In genomic region chr17:35577826-35578194, GRCh38 we compare ENCODE assay signal across 8 cellular contexts. TPM values are rescaled to one million over a fixed set of nuclear protein-coding genes. Genes with fewer than 3 reads are reported as not detected.
DNase-seq lines count a peak whose midpoint lies in the region; ATAC-seq, FAIRE-seq and TF ChIP-seq lines count a peak whose summit lies in the region.

No MANE protein-coding gene starts in this region.

- no peaks in the 10 kb centered on the region for H3K9me3 Mint-ChIP-seq in astrocyte (ENCODE audit: unreplicated experiment)

- no peaks in the 10 kb centered on the region for H4K20me1 ChIP-seq in astrocyte (ENCODE audit: insufficient read depth, low read length)

- ATAC-seq in GM18502 (IDR thresholded peaks at IDR 0.05; ENCODE audit: poor library complexity, unreplicated experiment), result no peak

- no peaks in the 10 kb centered on the region for H3K9me3 ChIP-seq in HUES48 (ENCODE audit: control insufficient read depth, insufficient read depth, low read length)
- H3K9me3 ChIP-seq in astrocyte (ENCODE audit: insufficient read depth, low read depth, low read length), result no peaks in the 10 kb centered on the region
- no peaks in the 10 kb centered on the region for H3K9me3 ChIP-seq in subcutaneous abdominal adipose tissue (ENCODE audit: control insufficient read depth in 5 of 5, low read length in 5 of 5)

- H3K4me2 ChIP-seq in astrocyte (ENCODE audit: low read length), result peak overlapping the region; percentile 98

- no peaks in the 10 kb centered on the region for H3K27me3 ChIP-seq in HUES48 (ENCODE audit: control insufficient read depth, insufficient read depth, low read length)
- no peaks in the 10 kb centered on the region for H3K27me3 ChIP-seq in astrocyte (ENCODE audit: insufficient read depth, low read length)
- H3K27me3 ChIP-seq in subcutaneous abdominal adipose tissue (ENCODE audit: control insufficient read depth in 5 of 5, insufficient read depth in 4 of 5, low read length in 5 of 5), result no peaks in the 10 kb centered on the region

- H3K9ac ChIP-seq in HUES48 (ENCODE audit: low read depth, low read length) (peak overlapping the region; percentile 27), astrocyte (ENCODE audit: low read length) (peak overlapping the region; percentile 89), subcutaneous abdominal adipose tissue (ENCODE audit: low read length in 5 of 5) (peak overlapping the region; percentile 82 to 90 (median 86))

- peak overlapping the region; percentile 98 for H3K4me3 ChIP-seq in HUES48 (ENCODE audit: low read depth, low read length)
- peak overlapping the region; percentile 66 for H3K4me3 ChIP-seq in astrocyte (ENCODE audit: insufficient read depth, low read depth, low read length)
- peak overlapping the region; percentile 73 to 94 (median 92) for H3K4me3 ChIP-seq in subcutaneous abdominal adipose tissue (ENCODE audit: low read depth in 1 of 5, low read length in 5 of 5)

- H3K4me1 Mint-ChIP-seq in astrocyte (ENCODE audit: low read depth, unreplicated experiment), result peaks cover 5% of the 10 kb centered on the region

- TF ChIP-seq CTCF in astrocyte (IDR thresholded peaks at IDR 0.05; ENCODE audit: insufficient read depth, low read depth, low read length), result no peak

- peak overlapping the region; percentile 82 for H3K27ac Mint-ChIP-seq in astrocyte (ENCODE audit: unreplicated experiment)

- H2AFZ ChIP-seq in astrocyte (ENCODE audit: low read depth, low read length), result peak overlapping the region; percentile 79

- no peak for FAIRE-seq in astrocyte (lab: Jason Lieb, UNC)

- peak; percentile 17 for DNase-seq in Ammon's horn (ENCODE audit: low spot score)
- DNase-seq in astrocyte (ENCODE audit: low read depth), result no peak
- peak; percentile 47 for DNase-seq in iris pigment epithelial cell (ENCODE audit: low read depth)
- DNase-seq in NCI-H2196 (lab: John Stamatoyannopoulos, UW; ENCODE audit: unreplicated experiment), result no peak
- DNase-seq in SK-N-DZ (ENCODE audit: low spot score), result no peak

- peak overlapping the region; percentile 98 for H3K4me3 Mint-ChIP-seq in astrocyte (ENCODE audit: unreplicated experiment)

- no peaks in the 10 kb centered on the region for H3K36me3 Mint-ChIP-seq in astrocyte (ENCODE audit: low read depth, unreplicated experiment)

- H3K4me1 ChIP-seq in HUES48 (ENCODE audit: control insufficient read depth, insufficient read depth, low read length) (peaks cover 3% of the 10 kb centered on the region; the same call in 1 of the 2 replicates), astrocyte (ENCODE audit: insufficient read depth, low read length) (peaks cover 13% of the 10 kb centered on the region), subcutaneous abdominal adipose tissue (ENCODE audit: control insufficient read depth in 5 of 5, insufficient read depth in 5 of 5, low read length in 5 of 5) (peaks cover 8 to 21% (median 19%) of the 10 kb centered on the region in 5 donors)

- H3K27ac ChIP-seq in HUES48 (ENCODE audit: low read depth, low read length), result peak overlapping the region; percentile 93
- peak overlapping the region; percentile 73 for H3K27ac ChIP-seq in astrocyte (ENCODE audit: low read depth, low read length)
- H3K27ac ChIP-seq in subcutaneous abdominal adipose tissue (ENCODE audit: low read depth, low read length), result peak overlapping the region; percentile 88

- H3K27me3 Mint-ChIP-seq in astrocyte (ENCODE audit: low read depth, unreplicated experiment), result no peaks in the 10 kb centered on the region

- H3K36me3 ChIP-seq in HUES48 (ENCODE audit: control insufficient read depth, insufficient read depth, low read length) (peaks cover 25% of the 10 kb centered on the region), astrocyte (ENCODE audit: insufficient read depth, low read length) (peaks cover 4% of the 10 kb centered on the region), subcutaneous abdominal adipose tissue (ENCODE audit: control insufficient read depth in 5 of 5, insufficient read depth in 5 of 5, low read length in 5 of 5) (peaks cover 8 to 21% (median 11%) of the 10 kb centered on the region in 5 donors)

- H3K79me2 ChIP-seq in astrocyte (ENCODE audit: insufficient read depth, low read length), result peaks cover 3% of the 10 kb centered on the region

RNA-seq across cellular contexts. Expression of gene PEX12, which starts 0.6 kb away (rescaled TPM):
- 3.9 and 5.6 TPM in 2 replicates for total RNA-seq in astrocyte
- 6.4 and 8.2 TPM in 2 replicates for polyA plus RNA-seq in SK-N-DZ (2014; cell fraction: cytosol; rRNA removed)
- 2.7 and 3.4 TPM in 2 replicates for polyA plus RNA-seq in SK-N-DZ (2014; cell fraction: nucleus; rRNA removed)

RNA-seq across cellular contexts. Expression of gene AP2B1, which starts 9.3 kb away (rescaled TPM):
- 288 and 313 TPM in 2 replicates for total RNA-seq in astrocyte
- 39.0 and 43.0 TPM in 2 replicates for polyA plus RNA-seq in SK-N-DZ (2014; cell fraction: cytosol; rRNA removed)
- 14.8 and 36.4 TPM in 2 replicates for polyA plus RNA-seq in SK-N-DZ (2014; cell fraction: nucleus; rRNA removed)

RNA-seq across cellular contexts. Expression of gene SLFN14, which starts 17.2 kb away (rescaled TPM):
- not detected in 2 replicates for total RNA-seq in astrocyte
- 0.12 TPM in 1 of 2 replicates, not detected in the other for polyA plus RNA-seq in SK-N-DZ (2014; cell fraction: cytosol; rRNA removed)
- polyA plus RNA-seq in SK-N-DZ (2014; cell fraction: nucleus; rRNA removed), result not detected in 2 replicates

RNA-seq across cellular contexts. Expression of gene SLFN12L, which starts 40.3 kb away (rescaled TPM):
- total RNA-seq in astrocyte, result 0.14 TPM in 1 of 2 replicates, not detected in the other
- polyA plus RNA-seq in SK-N-DZ (2014; cell fraction: cytosol; rRNA removed), result not detected in 2 replicates
- 0.13 TPM in 1 of 2 replicates, not detected in the other for polyA plus RNA-seq in SK-N-DZ (2014; cell fraction: nucleus; rRNA removed)

Comparison
In these comparisons a context has a peak if more than half of its experiments do, and no peak if none do; other contexts are left out.
1. DNase-seq: peak in Ammon's horn (single experiment) and iris pigment epithelial cell (single experiment); none in astrocyte (single experiment), NCI-H2196 (single experiment) and SK-N-DZ (single experiment).
2. H3K9ac ChIP-seq: peak in every context shown above with its lines; median percentile 89 in astrocyte; 86 in subcutaneous abdominal adipose tissue; 27 in HUES48.
3. Peak in every context shown above with its lines, with median percentiles within 50 percentile points of each other: H3K27ac ChIP-seq and H3K4me3 ChIP-seq.